26 cellular contexts compared by ENCODE assay signal in genomic region chr3:54847361-54847760, GRCh38.
"Had no signal": no experiment of that assay in that cellular context is flagged by ENCODE, and none has a peak within 500 bp of the region (broad histone marks: within the 10 kb centered on the region; RNA-seq: fewer than 3 reads in every experiment).

No MANE protein-coding gene starts in this region.

- ATAC-seq: stimulated activated effector memory CD8-positive, alpha-beta T cell treated with anti-CD3 and anti-CD28 coated beads, Interleukin-12 subunit alpha, Interleukin-12 subunit beta, amount 100 ng/mL, for 72 hours; stimulated activated memory B cell treated with anti-CD40 and anti-IgM and Interleukin-4, amounts not matched to agents 10 μg/mL and 1 μg/mL and 100 μg/mL, for 72 hours; stimulated activated naive B cell treated with anti-CD40 and anti-IgM and Interleukin-4, amounts not matched to agents 10 μg/mL and 1 μg/mL and 100 μg/mL, for 72 hours; stimulated activated naive CD8-positive, alpha-beta T cell treated with anti-CD3 and anti-CD28 coated beads, Interleukin-15, amount 100 ng/mL, for 72 hours; stimulated activated naive CD8-positive, alpha-beta T cell treated with anti-CD3 and anti-CD28 coated beads, Interleukin-15, Interleukin-2, amounts not matched to agents 100 U/mL and 50 U/mL, for 24 hours; upper lobe of right lung had no signal

- H3K27ac ChIP-seq: stomach, suprapubic skin, testis, thoracic aorta, thyroid gland, tibial artery, tibial nerve, transverse colon, upper lobe of left lung, upper lobe of right lung, uterus, vagina had no signal

- H3K9me3 ChIP-seq: stomach, suprapubic skin, testis, thoracic aorta, thyroid gland, tibial artery, tibial nerve, transverse colon, upper lobe of left lung, upper lobe of right lung, uterus, vagina had no signal

- H3K36me3 ChIP-seq: stomach, suprapubic skin, thoracic aorta, thyroid gland, tibial artery, tibial nerve, transverse colon, upper lobe of left lung, upper lobe of right lung, uterus, vagina had no signal

- H3K4me1 ChIP-seq: stomach, suprapubic skin, testis, tibial artery, tibial nerve, transverse colon, upper lobe of left lung, upper lobe of right lung, uterus had no signal

- DNase-seq: stimulated activated CD4-positive, alpha-beta T cell treated with anti-CD3 and anti-CD28 coated beads, Interleukin-2, amount 100 ng/mL, for 48 hours; stimulated activated CD4-positive, alpha-beta T cell treated with anti-CD3 and anti-CD28 coated beads, Interleukin-4, amount 100 ng/mL, for 1 hour; stimulated activated CD4-positive, alpha-beta T cell treated with anti-CD3 and anti-CD28 coated beads, Interleukin-4, amount 100 ng/mL, for 24 hours; stimulated activated CD4-positive, alpha-beta T cell treated with anti-CD3 and anti-CD28 coated beads, Interleukin-4, amount 100 ng/mL, for 4 hours; stimulated activated CD8-positive, alpha-beta memory T cell treated with anti-CD3 and anti-CD28 coated beads, Interleukin-4, amount 100 ng/mL, for 48 hours; stimulated activated naive B cell treated with anti-CD40 and anti-IgM and Interleukin-4, amounts not matched to agents 10 μg/mL and 1 μg/mL and 100 μg/mL, for 72 hours; stimulated activated naive CD4-positive, alpha-beta T cell; stimulated activated naive CD4-positive, alpha-beta T cell treated with Interleukin-2 at 50 U/mL for 16 hours; stimulated activated naive CD8-positive, alpha-beta T cell treated with anti-CD3 and anti-CD28 coated beads, Interleukin-15, amount 100 ng/mL, for 72 hours; stimulated activated naive CD8-positive, alpha-beta T cell treated with anti-CD3 and anti-CD28 coated beads, Interleukin-15, Interleukin-2, amounts not matched to agents 100 U/mL and 50 U/mL, for 24 hours; stomach; substantia nigra; testis; thyroid gland; tibial artery; transverse colon; trophoblast cell; upper lobe of left lung; upper lobe of right lung; uterus had no signal

- H3K27me3 ChIP-seq: stomach, suprapubic skin, testis, thyroid gland, tibial artery, tibial nerve, transverse colon, upper lobe of left lung, upper lobe of right lung, uterus, vagina had no signal

- H3K4me3 ChIP-seq: stomach, suprapubic skin, testis, thoracic aorta, thyroid gland, tibial artery, tibial nerve, transverse colon, upper lobe of left lung, upper lobe of right lung, uterus, vagina had no signal
